Comparison of ENCODE assay signal across 2 cellular contexts in genomic region chr6:17291778-17292177, GRCh38.
TF ChIP-seq lines count a peak whose summit lies in the region.

No MANE protein-coding gene starts in this region.

TF ChIP-seq in SK-N-SH, 30 proteins besides CTCF, POLR2A, EP300 and RAD21 (continued from another document):
- TF ChIP-seq, protein P1, sequence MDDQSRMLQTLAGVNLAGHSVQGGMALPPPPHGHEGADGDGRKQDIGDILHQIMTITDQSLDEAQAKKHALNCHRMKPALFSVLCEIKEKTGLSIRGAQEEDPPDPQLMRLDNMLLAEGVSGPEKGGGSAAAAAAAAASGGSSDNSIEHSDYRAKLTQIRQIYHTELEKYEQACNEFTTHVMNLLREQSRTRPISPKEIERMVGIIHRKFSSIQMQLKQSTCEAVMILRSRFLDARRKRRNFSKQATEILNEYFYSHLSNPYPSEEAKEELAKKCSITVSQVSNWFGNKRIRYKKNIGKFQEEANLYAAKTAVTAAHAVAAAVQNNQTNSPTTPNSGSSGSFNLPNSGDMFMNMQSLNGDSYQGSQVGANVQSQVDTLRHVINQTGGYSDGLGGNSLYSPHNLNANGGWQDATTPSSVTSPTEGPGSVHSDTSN (IDR thresholded peaks at IDR 0.05): no peak
- TF ChIP-seq NFIC (IDR thresholded peaks at IDR 0.05; ENCODE audit: borderline replicate concordance): no peak
- TF ChIP-seq TCF12 (IDR thresholded peaks at IDR 0.05): no peak
- no peak for TF ChIP-seq NRF1 (IDR thresholded peaks at IDR 0.05; ENCODE audit: low read depth, low read length)
- TF ChIP-seq POLR2AphosphoS5 (IDR thresholded peaks at IDR 0.05; ENCODE audit: low read depth, low read length): no peak
- TF ChIP-seq GATA2 (CRISPR knock-in tag; IDR thresholded peaks at IDR 0.05): no peak
- no peak for TF ChIP-seq YY1 (IDR thresholded peaks at IDR 0.05; ENCODE audit: low read depth)
- TF ChIP-seq RCOR1 (IDR thresholded peaks at IDR 0.05; ENCODE audit: low read length): no peak
TF ChIP-seq in SK-N-SH: peak in this region for 0.

TF ChIP-seq in SK-N-SH treated with all-trans-retinoic acid at 6 μM for 48 hours, 23 proteins besides CTCF, POLR2A, EP300 and RAD21 (continued from another document):
- TF ChIP-seq, protein P2, sequence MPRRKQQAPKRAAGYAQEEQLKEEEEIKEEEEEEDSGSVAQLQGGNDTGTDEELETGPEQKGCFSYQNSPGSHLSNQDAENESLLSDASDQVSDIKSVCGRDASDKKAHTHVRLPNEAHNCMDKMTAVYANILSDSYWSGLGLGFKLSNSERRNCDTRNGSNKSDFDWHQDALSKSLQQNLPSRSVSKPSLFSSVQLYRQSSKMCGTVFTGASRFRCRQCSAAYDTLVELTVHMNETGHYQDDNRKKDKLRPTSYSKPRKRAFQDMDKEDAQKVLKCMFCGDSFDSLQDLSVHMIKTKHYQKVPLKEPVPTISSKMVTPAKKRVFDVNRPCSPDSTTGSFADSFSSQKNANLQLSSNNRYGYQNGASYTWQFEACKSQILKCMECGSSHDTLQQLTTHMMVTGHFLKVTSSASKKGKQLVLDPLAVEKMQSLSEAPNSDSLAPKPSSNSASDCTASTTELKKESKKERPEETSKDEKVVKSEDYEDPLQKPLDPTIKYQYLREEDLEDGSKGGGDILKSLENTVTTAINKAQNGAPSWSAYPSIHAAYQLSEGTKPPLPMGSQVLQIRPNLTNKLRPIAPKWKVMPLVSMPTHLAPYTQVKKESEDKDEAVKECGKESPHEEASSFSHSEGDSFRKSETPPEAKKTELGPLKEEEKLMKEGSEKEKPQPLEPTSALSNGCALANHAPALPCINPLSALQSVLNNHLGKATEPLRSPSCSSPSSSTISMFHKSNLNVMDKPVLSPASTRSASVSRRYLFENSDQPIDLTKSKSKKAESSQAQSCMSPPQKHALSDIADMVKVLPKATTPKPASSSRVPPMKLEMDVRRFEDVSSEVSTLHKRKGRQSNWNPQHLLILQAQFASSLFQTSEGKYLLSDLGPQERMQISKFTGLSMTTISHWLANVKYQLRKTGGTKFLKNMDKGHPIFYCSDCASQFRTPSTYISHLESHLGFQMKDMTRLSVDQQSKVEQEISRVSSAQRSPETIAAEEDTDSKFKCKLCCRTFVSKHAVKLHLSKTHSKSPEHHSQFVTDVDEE (CRISPR knock-in tag; IDR thresholded peaks at IDR 0.05): no peak
- TF ChIP-seq, protein P3, sequence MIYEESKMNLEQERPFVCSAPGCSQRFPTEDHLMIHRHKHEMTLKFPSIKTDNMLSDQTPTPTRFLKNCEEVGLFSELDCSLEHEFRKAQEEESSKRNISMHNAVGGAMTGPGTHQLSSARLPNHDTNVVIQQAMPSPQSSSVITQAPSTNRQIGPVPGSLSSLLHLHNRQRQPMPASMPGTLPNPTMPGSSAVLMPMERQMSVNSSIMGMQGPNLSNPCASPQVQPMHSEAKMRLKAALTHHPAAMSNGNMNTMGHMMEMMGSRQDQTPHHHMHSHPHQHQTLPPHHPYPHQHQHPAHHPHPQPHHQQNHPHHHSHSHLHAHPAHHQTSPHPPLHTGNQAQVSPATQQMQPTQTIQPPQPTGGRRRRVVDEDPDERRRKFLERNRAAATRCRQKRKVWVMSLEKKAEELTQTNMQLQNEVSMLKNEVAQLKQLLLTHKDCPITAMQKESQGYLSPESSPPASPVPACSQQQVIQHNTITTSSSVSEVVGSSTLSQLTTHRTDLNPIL (CRISPR knock-in tag; IDR thresholded peaks at IDR 0.05; ENCODE audit: low read depth): no peak
- TF ChIP-seq RARB (CRISPR knock-in tag; IDR thresholded peaks at IDR 0.05): no peak
- TF ChIP-seq BACH2 (CRISPR knock-in tag; IDR thresholded peaks at IDR 0.05; ENCODE audit: borderline replicate concordance): no peak
- no peak for TF ChIP-seq ZNF8 (CRISPR knock-in tag; IDR thresholded peaks at IDR 0.05)
